17 cellular contexts compared by ENCODE assay signal in genomic region chr16:80666378-80667257, GRCh38.
"Had no signal": no experiment of that assay in that cellular context is flagged by ENCODE, and none has a peak within 500 bp of the region (broad histone marks: within the 10 kb centered on the region; RNA-seq: fewer than 3 reads in every experiment).

No MANE protein-coding gene starts in this region.

- H3K27me3 Mint-ChIP-seq: stimulated activated memory B cell treated with anti-CD40 and anti-IgM and Interleukin-4, amounts not matched to agents 10 μg/mL and 1 μg/mL and 100 μg/mL, for 72 hours had no signal

- ATAC-seq: activated naive CD4-positive, alpha-beta T cell treated with anti-CD3 and anti-CD28 coated beads, Interleukin-2, amount 50 U/mL, for 72 hours; foreskin keratinocyte; left ventricle myocardium superior; sciatic nerve; stimulated activated memory B cell treated with anti-CD40 and anti-IgM and Interleukin-4, amounts not matched to agents 10 μg/mL and 1 μg/mL and 100 μg/mL, for 72 hours had no signal

- H3K9me3 ChIP-seq: adrenal gland, ovary, thyroid gland had no signal

- DNase-seq: activated gamma-delta T cell treated with Interleukin-2 at 50 U/mL for 16 hours; activated T-cell treated with anti-CD3 and anti-CD28 coated beads for 4 hours; adrenal gland; foreskin keratinocyte; head of caudate nucleus; left ventricle myocardium superior; ovary; stimulated activated CD4-positive, alpha-beta T cell treated with anti-CD3 and anti-CD28 coated beads, Interleukin-4, amount 100 ng/mL, for 24 hours; T1000; thyroid gland had no signal

- H3K36me3 ChIP-seq: adrenal gland, ovary, thyroid gland had no signal

- H3K27me3 ChIP-seq: adrenal gland, foreskin keratinocyte, ovary, thyroid gland had no signal

- H3K4me3 Mint-ChIP-seq: activated T-helper 1 cell treated with anti-CD3 and anti-CD28 coated beads, Interleukin-12 subunit alpha, Interleukin-12 subunit beta, Interleukin-2, Interleukin-4 antibody, amounts not matched to agents 30 ng/mL and 10 ng/mL and 1 ng/mL, durations not matched to agents 14 hours and 24 hours and 36 hours; neural crest cell; stimulated activated memory B cell treated with anti-CD40 and anti-IgM and Interleukin-4, amounts not matched to agents 10 μg/mL and 1 μg/mL and 100 μg/mL, for 72 hours had no signal

- H3K4me3 ChIP-seq: adrenal gland, ovary, SK-N-MC, thyroid gland had no signal

- H3K4me1 ChIP-seq: adrenal gland, thyroid gland had no signal

- H3K27ac ChIP-seq: adrenal gland, epithelial cell of prostate, foreskin keratinocyte, ovary, SK-N-MC, thyroid gland had no signal

- H3K27ac Mint-ChIP-seq: activated naive CD4-positive, alpha-beta T cell treated with anti-CD3 and anti-CD28 coated beads, Interleukin-2, amount 50 U/mL, for 72 hours; activated T-helper 1 cell treated with anti-CD3 and anti-CD28 coated beads, Interleukin-12 subunit alpha, Interleukin-12 subunit beta, Interleukin-2, Interleukin-4 antibody, amounts not matched to agents 30 ng/mL and 10 ng/mL and 1 ng/mL, durations not matched to agents 14 hours and 24 hours and 36 hours; stimulated activated memory B cell treated with anti-CD40 and anti-IgM and Interleukin-4, amounts not matched to agents 10 μg/mL and 1 μg/mL and 100 μg/mL, for 72 hours had no signal
